Comparison of ENCODE assay signal across 8 cellular contexts in genomic region chr17:59914274-59914854, GRCh38. TPM values are rescaled to one million over a fixed set of nuclear protein-coding genes. Genes with fewer than 3 reads are reported as not detected.
DNase-seq lines count a peak whose midpoint lies in the region; ATAC-seq, FAIRE-seq and TF ChIP-seq lines count a peak whose summit lies in the region.

No MANE protein-coding gene starts in this region.

- H3K79me2 ChIP-seq in GM23248 (ENCODE audit: insufficient read depth), result peaks cover 23% of the 10 kb centered on the region

- H3K27me3 Mint-ChIP-seq in activated T-helper 17 cell treated with anti-CD3 and anti-CD28 coated beads, Interleukin-2, amount 50 U/mL, for 72 hours, result no peaks in the 10 kb centered on the region

- H3K36me3 ChIP-seq in GM23248 (ENCODE audit: low read depth) (peaks cover 31% of the 10 kb centered on the region; the same call in 1 of the 2 replicates), bronchial epithelial cell (ENCODE audit: control insufficient read depth, insufficient read depth, low read length) (peaks cover 10% of the 10 kb centered on the region), right lobe of liver (peaks cover 0 to 41% (median 3%) of the 10 kb centered on the region in 4 donors)

- FAIRE-seq in bronchial epithelial cell (lab: Jason Lieb, UNC), result no peak

- peaks cover 91% of the 10 kb centered on the region for H3K36me3 Mint-ChIP-seq in activated T-helper 17 cell treated with anti-CD3 and anti-CD28 coated beads, Interleukin-2, amount 50 U/mL, for 72 hours (ENCODE audit: low read depth)

- H3K4me3 ChIP-seq in GM23248, result no peak overlapping the region
- no peak overlapping the region for H3K4me3 ChIP-seq in bronchial epithelial cell (ENCODE audit: low read depth, low read length)
- H3K4me3 ChIP-seq in right lobe of liver, result no peak overlapping the region

- intact Hi-C loops in right lobe of liver (cut with DNase I), result no loop called here

- H3K27me3 ChIP-seq in GM23248 (replicated peaks; ENCODE audit: insufficient read depth) (no peaks in the 10 kb centered on the region), bronchial epithelial cell (ENCODE audit: control insufficient read depth, insufficient read depth, low read length) (no peaks in the 10 kb centered on the region), right lobe of liver (no peaks in the 10 kb centered on the region)

- peak; percentile 59 for DNase-seq in CD1c-positive myeloid dendritic cell (ENCODE audit: extremely low spot score)
- DNase-seq in GM23248, result peak; percentile 68
- DNase-seq in NCI-H524 treated with DMSO at 0.1 percent for 48 hours (lab: John Stamatoyannopoulos, UW), result peak; percentile 9
- peak; percentile 43 for DNase-seq in bronchial epithelial cell (ENCODE audit: low read depth)
- no peak for DNase-seq in right lobe of liver

- peak; percentile 37 for TF ChIP-seq CTCF in bronchial epithelial cell (IDR thresholded peaks at IDR 0.05; ENCODE audit: insufficient read depth, low read length, severe bottlenecking)
- peak; percentile 49 to 73 (median 71) for TF ChIP-seq CTCF in right lobe of liver (IDR thresholded peaks at IDR 0.05)

- H3K4me1 Mint-ChIP-seq in activated T-helper 17 cell treated with anti-CD3 and anti-CD28 coated beads, Interleukin-2, amount 50 U/mL, for 72 hours, result no peaks in the 10 kb centered on the region

- in situ Hi-C loops in GM23248 (cut with MboI), result loop anchor here (25.0 kb wide), 1 partner anchor 523 kb away; no protein-coding TSS in a partner anchor

- WGBS in GM23248 (ENCODE audit: low coverage in 1 of 2, low lambda C conversion rate in 2 of 2, missing lambda C conversion rate in 2 of 2), 2 experiments, result 50 to 56% methylated on average over 1 of the region's 1 CpG
- 71% methylated on average over 1 of the region's 1 CpG for WGBS in right lobe of liver (ENCODE audit: insufficient coverage, low coverage, low lambda C conversion rate, missing lambda C conversion rate)

- no peaks in the 10 kb centered on the region for H4K20me1 ChIP-seq in GM23248 (ENCODE audit: insufficient read depth)

- no peak overlapping the region for H3K27ac Mint-ChIP-seq in activated T-helper 17 cell treated with anti-CD3 and anti-CD28 coated beads, Interleukin-2, amount 50 U/mL, for 72 hours

- H3K4me1 ChIP-seq in GM23248 (ENCODE audit: insufficient read depth) (no peaks in the 10 kb centered on the region), right lobe of liver (no peaks in the 10 kb centered on the region)

- no peaks in the 10 kb centered on the region for H3K9me3 Mint-ChIP-seq in activated T-helper 17 cell treated with anti-CD3 and anti-CD28 coated beads, Interleukin-2, amount 50 U/mL, for 72 hours

- H3K27ac ChIP-seq in GM23248, result no peak overlapping the region
- no peak overlapping the region for H3K27ac ChIP-seq in right lobe of liver

- no peak for TF ChIP-seq POLR2A in right lobe of liver (IDR thresholded peaks at IDR 0.05)

- peak; percentile 41 to 69 (median 66) for ATAC-seq in right lobe of liver
- no peak for ATAC-seq in HG02973 (IDR thresholded peaks at IDR 0.05; ENCODE audit: unreplicated experiment)
- ATAC-seq in activated T-helper 17 cell treated with anti-CD3 and anti-CD28 coated beads, Interleukin-2, amount 50 U/mL, for 72 hours (replicated peaks), result no peak
- no peak for ATAC-seq in HG03139 (IDR thresholded peaks at IDR 0.05; ENCODE audit: unreplicated experiment)

- H3F3A ChIP-seq in GM23248 (ENCODE audit: insufficient read depth), result 0 out of 2 replicates have a peak, but pooled peaks cover 8% of the 10 kb centered on the region

- no peak overlapping the region for H3K4me2 ChIP-seq in GM23248 (ENCODE audit: unreplicated experiment)

- H3K9me3 ChIP-seq in GM23248 (ENCODE audit: low read depth), result no peaks in the 10 kb centered on the region
- H3K9me3 ChIP-seq in right lobe of liver, result no peaks in the 10 kb centered on the region

- no peak overlapping the region for H3K4me3 Mint-ChIP-seq in activated T-helper 17 cell treated with anti-CD3 and anti-CD28 coated beads, Interleukin-2, amount 50 U/mL, for 72 hours

- no peaks in the 10 kb centered on the region for H3K9me2 ChIP-seq in GM23248 (ENCODE audit: insufficient read depth)

- H2AFZ ChIP-seq in GM23248, result no peak overlapping the region

- H3K9ac ChIP-seq in GM23248, result no peak overlapping the region

RNA-seq across cellular contexts. Expression of gene RPS6KB1, which starts 21.4 kb away (rescaled TPM):
- 23.3 and 33.6 TPM in 2 replicates for total RNA-seq in GM23248 (2014; rRNA removed; shearing (Covaris generic))
- polyA plus RNA-seq in GM23248 (2016; fragmentation: Nextera tagmentation; extraction: Ambion mirVana), result 28.6 and 31.4 TPM in 2 replicates
- 37.1 and 39.0 TPM in 2 replicates for total RNA-seq in bronchial epithelial cell
- 10 to 100 TPM; 11.3 to 20.3 (median 14.8) TPM for total RNA-seq in right lobe of liver
- 10 to 100 TPM; 55.2 to 79.8 TPM for total RNA-seq in activated T-helper 17 cell treated with anti-CD3 and anti-CD28 coated beads, Interleukin-2, amount 50 U/mL, for 72 hours

RNA-seq across cellular contexts. Expression of gene TUBD1, which starts 21.6 kb away (rescaled TPM):
- 3.8 and 6.3 TPM in 2 replicates for total RNA-seq in GM23248 (2014; rRNA removed; shearing (Covaris generic))
- 4.3 TPM in 2 replicates for polyA plus RNA-seq in GM23248 (2016; fragmentation: Nextera tagmentation; extraction: Ambion mirVana)
- total RNA-seq in bronchial epithelial cell (7.6 TPM in 2 replicates), right lobe of liver (1 to 10 TPM; 2.9 to 5.5 (median 4.4) TPM)
- 10 to 100 TPM; 12.8 to 18.1 TPM for total RNA-seq in activated T-helper 17 cell treated with anti-CD3 and anti-CD28 coated beads, Interleukin-2, amount 50 U/mL, for 72 hours

RNA-seq across cellular contexts. Expression of gene RNFT1, which starts 50.2 kb away (rescaled TPM):
- 19.9 and 29.1 TPM in 2 replicates for total RNA-seq in GM23248 (2014; rRNA removed; shearing (Covaris generic))
- 20.8 and 23.4 TPM in 2 replicates for polyA plus RNA-seq in GM23248 (2016; fragmentation: Nextera tagmentation; extraction: Ambion mirVana)
- total RNA-seq in bronchial epithelial cell, result 8.4 and 17.0 TPM in 2 replicates
- 10 to 100 TPM; 18.3 to 30.6 (median 21.6) TPM for total RNA-seq in right lobe of liver
- 10 to 100 TPM; 22.0 to 40.1 TPM for total RNA-seq in activated T-helper 17 cell treated with anti-CD3 and anti-CD28 coated beads, Interleukin-2, amount 50 U/mL, for 72 hours

Comparison
In these comparisons a context has a peak if more than half of its experiments do, and no peak if none do; other contexts are left out.
1. DNase-seq: peak in CD1c-positive myeloid dendritic cell (single experiment), GM23248 (single experiment), NCI-H524 treated with DMSO at 0.1 percent for 48 hours (single experiment) and bronchial epithelial cell (single experiment); none in right lobe of liver (0 of 3).
2. ATAC-seq: peak in right lobe of liver (4 of 4); none in HG02973 (single experiment), activated T-helper 17 cell treated with anti-CD3 and anti-CD28 coated beads, Interleukin-2, amount 50 U/mL, for 72 hours (single experiment) and HG03139 (single experiment).